In the genomic region with DNA sequence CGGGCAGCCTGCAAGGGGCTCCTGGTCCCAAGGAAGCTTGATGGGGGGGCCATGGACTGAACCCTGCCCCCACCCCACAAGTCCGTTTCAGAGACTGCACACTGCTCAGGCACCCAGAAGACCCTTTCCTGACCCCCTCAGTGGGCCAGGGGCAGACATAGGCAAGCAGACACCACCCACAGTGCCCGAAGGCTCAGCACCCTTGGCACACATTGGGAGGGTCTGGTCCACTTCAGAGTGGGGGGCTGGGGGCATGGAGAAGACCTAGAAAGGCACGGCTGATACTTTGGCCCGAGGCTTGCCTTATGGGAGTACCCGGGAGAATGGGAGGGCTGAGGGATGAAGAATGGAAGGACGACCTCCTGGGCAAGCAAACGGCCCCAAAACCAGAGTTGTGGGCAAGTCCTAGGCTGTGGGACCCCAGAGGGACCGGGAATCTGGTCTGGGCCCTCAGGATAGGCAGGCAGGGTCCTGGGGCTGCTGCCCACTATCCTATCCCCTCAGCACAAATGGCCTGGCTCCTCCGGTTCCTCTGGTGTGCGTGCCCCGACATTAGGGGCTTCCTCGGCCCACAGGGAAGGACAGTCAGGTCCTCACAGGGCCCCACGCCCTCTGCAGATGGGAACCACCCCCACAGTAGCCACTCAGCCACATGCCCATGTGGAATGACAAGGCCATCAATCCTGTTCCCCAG, we compare ENCODE assay signal across 26 cellular contexts. TPM values are rescaled to one million over a fixed set of nuclear protein-coding genes. Genes with fewer than 3 reads are reported as not detected.
DNase-seq lines count a peak whose midpoint lies in the region; ATAC-seq and TF ChIP-seq lines count a peak whose summit lies in the region.
"Had no signal": no experiment of that assay in that cellular context is flagged by ENCODE, and none has a peak within 500 bp of the region (broad histone marks: within the 10 kb centered on the region; RNA-seq: fewer than 3 reads in every experiment).

No MANE protein-coding gene starts in this region.

- CTCF ChIA-PET in activated naive CD4-positive, alpha-beta T cell treated with anti-CD3 and anti-CD28 coated beads for 36 hours (lab: Charles Lee) = no interaction called here
- CTCF ChIA-PET in activated naive CD4-positive, alpha-beta T cell treated with anti-CD3 and anti-CD28 coated beads, Interleukin-2, amount 10 ng/mL, durations not matched to agents 7 days and 5 days (lab: Charles Lee) = no interaction called here
- CTCF ChIA-PET in activated B cell treated with CpG ODN at 0.5 μM for 24 hours (lab: Charles Lee) = no interaction called here

- H3K27ac Mint-ChIP-seq in activated naive CD4-positive, alpha-beta T cell treated with anti-CD3 and anti-CD28 coated beads for 36 hours = no peak overlapping the region
- no peak overlapping the region for H3K27ac Mint-ChIP-seq in activated naive CD4-positive, alpha-beta T cell treated with anti-CD3 and anti-CD28 coated beads, Interleukin-2, amount 10 ng/mL, durations not matched to agents 7 days and 5 days
- H3K27ac Mint-ChIP-seq in activated B cell treated with CpG ODN at 0.5 μM for 24 hours = no peak overlapping the region
- H3K27ac Mint-ChIP-seq: activated CD4-positive, alpha-beta T cell treated with anti-CD3 and anti-CD28 coated beads, Interleukin-2, amount 10 ng/mL, durations not matched to agents 24 days and 14 days; activated naive CD8-positive, alpha-beta T cell treated with anti-CD3 and anti-CD28 coated beads, Interleukin-2, amount 10 ng/mL, durations not matched to agents 7 days and 5 days; naive thymus-derived CD4-positive, alpha-beta T cell; stimulated activated effector memory CD8-positive, alpha-beta T cell treated with anti-CD3 and anti-CD28 coated beads, Interleukin-12 subunit alpha, Interleukin-12 subunit beta, amount 100 ng/mL, for 72 hours had no signal

- intact Hi-C loops in activated naive CD4-positive, alpha-beta T cell treated with anti-CD3 and anti-CD28 coated beads for 36 hours (cut with micrococcal nuclease) = no loop called here
- intact Hi-C loops in activated B cell treated with CpG ODN at 0.5 μM for 24 hours (cut with micrococcal nuclease) = no loop called here

- no peak for TF ChIP-seq EP300 in suprapubic skin (IDR thresholded peaks at IDR 0.05)

- 97% methylated on average over 11 of the region's 14 CpGs for WGBS in suprapubic skin

- H3K27me3 ChIP-seq in suprapubic skin = no peaks in the 10 kb centered on the region
- H3K27me3 ChIP-seq: ascending aorta, BE2C, cardiac muscle cell, gastrocnemius medialis, pancreas had no signal

- no peaks in the 10 kb centered on the region for H3K27me3 Mint-ChIP-seq in activated naive CD4-positive, alpha-beta T cell treated with anti-CD3 and anti-CD28 coated beads for 36 hours (ENCODE audit: low read depth)
- H3K27me3 Mint-ChIP-seq in activated naive CD4-positive, alpha-beta T cell treated with anti-CD3 and anti-CD28 coated beads, Interleukin-2, amount 10 ng/mL, durations not matched to agents 7 days and 5 days = peaks cover 17% of the 10 kb centered on the region
- no peaks in the 10 kb centered on the region for H3K27me3 Mint-ChIP-seq in activated B cell treated with CpG ODN at 0.5 μM for 24 hours
- H3K27me3 Mint-ChIP-seq: activated CD4-positive, alpha-beta T cell treated with anti-CD3 and anti-CD28 coated beads, Interleukin-2, amount 10 ng/mL, durations not matched to agents 24 days and 14 days had no signal

- H3K4me3 ChIP-seq in suprapubic skin = no peak overlapping the region
- H3K4me3 ChIP-seq: ascending aorta, cardiac muscle cell, gastrocnemius medialis, pancreas had no signal

- peaks cover 25% of the 10 kb centered on the region for H3K9me3 Mint-ChIP-seq in activated naive CD4-positive, alpha-beta T cell treated with anti-CD3 and anti-CD28 coated beads for 36 hours
- peaks cover 33% of the 10 kb centered on the region for H3K9me3 Mint-ChIP-seq in activated naive CD4-positive, alpha-beta T cell treated with anti-CD3 and anti-CD28 coated beads, Interleukin-2, amount 10 ng/mL, durations not matched to agents 7 days and 5 days
- H3K9me3 Mint-ChIP-seq in activated B cell treated with CpG ODN at 0.5 μM for 24 hours = peaks cover 6% of the 10 kb centered on the region

- no peaks in the 10 kb centered on the region for H3K4me1 Mint-ChIP-seq in activated naive CD4-positive, alpha-beta T cell treated with anti-CD3 and anti-CD28 coated beads for 36 hours (ENCODE audit: low read depth)
- H3K4me1 Mint-ChIP-seq in activated naive CD4-positive, alpha-beta T cell treated with anti-CD3 and anti-CD28 coated beads, Interleukin-2, amount 10 ng/mL, durations not matched to agents 7 days and 5 days = no peaks in the 10 kb centered on the region
- H3K4me1 Mint-ChIP-seq in activated B cell treated with CpG ODN at 0.5 μM for 24 hours = no peaks in the 10 kb centered on the region
- H3K4me1 Mint-ChIP-seq: activated CD4-positive, alpha-beta T cell treated with anti-CD3 and anti-CD28 coated beads, Interleukin-2, amount 10 ng/mL, durations not matched to agents 24 days and 14 days; activated naive CD8-positive, alpha-beta T cell treated with anti-CD3 and anti-CD28 coated beads, Interleukin-2, amount 10 ng/mL, durations not matched to agents 7 days and 5 days; naive thymus-derived CD4-positive, alpha-beta T cell; stimulated activated effector memory CD8-positive, alpha-beta T cell treated with anti-CD3 and anti-CD28 coated beads, Interleukin-12 subunit alpha, Interleukin-12 subunit beta, amount 100 ng/mL, for 72 hours had no signal

- no peaks in the 10 kb centered on the region for H3K4me1 ChIP-seq in suprapubic skin
- H3K4me1 ChIP-seq: ascending aorta, BE2C, gastrocnemius medialis, pancreas had no signal

- H3K36me3 ChIP-seq in suprapubic skin = no peaks in the 10 kb centered on the region
- H3K36me3 ChIP-seq: ascending aorta, BE2C, cardiac muscle cell, gastrocnemius medialis, pancreas had no signal

- H3K9me3 ChIP-seq in suprapubic skin = no peaks in the 10 kb centered on the region
- H3K9me3 ChIP-seq: gastrocnemius medialis, pancreas had no signal

- H3K27ac ChIP-seq in suprapubic skin = no peak overlapping the region
- H3K27ac ChIP-seq: ascending aorta, cardiac muscle cell, gastrocnemius medialis, HL-60, pancreas had no signal

- TF ChIP-seq CTCF in activated B cell treated with CpG ODN at 0.5 μM for 24 hours (IDR thresholded peaks at IDR 0.05) (no peak), suprapubic skin (IDR thresholded peaks at IDR 0.05) (no peak)

- no peak overlapping the region for H3K4me3 Mint-ChIP-seq in activated naive CD4-positive, alpha-beta T cell treated with anti-CD3 and anti-CD28 coated beads for 36 hours
- no peak overlapping the region for H3K4me3 Mint-ChIP-seq in activated naive CD4-positive, alpha-beta T cell treated with anti-CD3 and anti-CD28 coated beads, Interleukin-2, amount 10 ng/mL, durations not matched to agents 7 days and 5 days
- H3K4me3 Mint-ChIP-seq in activated B cell treated with CpG ODN at 0.5 μM for 24 hours = no peak overlapping the region
- H3K4me3 Mint-ChIP-seq: activated CD4-positive, alpha-beta T cell treated with anti-CD3 and anti-CD28 coated beads, Interleukin-2, amount 10 ng/mL, durations not matched to agents 24 days and 14 days; activated naive CD8-positive, alpha-beta T cell treated with anti-CD3 and anti-CD28 coated beads, Interleukin-2, amount 10 ng/mL, durations not matched to agents 7 days and 5 days; naive thymus-derived CD4-positive, alpha-beta T cell; stimulated activated effector memory CD8-positive, alpha-beta T cell treated with anti-CD3 and anti-CD28 coated beads, Interleukin-12 subunit alpha, Interleukin-12 subunit beta, amount 100 ng/mL, for 72 hours had no signal

- TF ChIP-seq POLR2A in suprapubic skin (IDR thresholded peaks at IDR 0.05) = no peak

- H3K36me3 Mint-ChIP-seq in activated naive CD4-positive, alpha-beta T cell treated with anti-CD3 and anti-CD28 coated beads for 36 hours (ENCODE audit: low read depth) = peaks cover 1% of the 10 kb centered on the region
- H3K36me3 Mint-ChIP-seq in activated naive CD4-positive, alpha-beta T cell treated with anti-CD3 and anti-CD28 coated beads, Interleukin-2, amount 10 ng/mL, durations not matched to agents 7 days and 5 days = no peaks in the 10 kb centered on the region
- H3K36me3 Mint-ChIP-seq in activated B cell treated with CpG ODN at 0.5 μM for 24 hours (ENCODE audit: low read depth) = no peaks in the 10 kb centered on the region
- H3K36me3 Mint-ChIP-seq: stimulated activated effector memory CD8-positive, alpha-beta T cell treated with anti-CD3 and anti-CD28 coated beads, Interleukin-12 subunit alpha, Interleukin-12 subunit beta, amount 100 ng/mL, for 72 hours had no signal

- POLR2A ChIA-PET in activated B cell treated with CpG ODN at 0.5 μM for 24 hours (lab: Charles Lee) = no interaction called here

- ATAC-seq in activated B cell treated with CpG ODN at 0.5 μM for 24 hours (ENCODE audit: low read depth) (no peak), SK-N-SH treated with all-trans-retinoic acid at 6 μM for 48 hours (no peak)
- ATAC-seq: gastrocnemius medialis; naive thymus-derived CD4-positive, alpha-beta T cell; pancreas; stimulated activated effector memory CD8-positive, alpha-beta T cell treated with anti-CD3 and anti-CD28 coated beads, Interleukin-12 subunit alpha, Interleukin-12 subunit beta, amount 100 ng/mL, for 72 hours had no signal

- peak; percentile 1 for DNase-seq in activated naive CD4-positive, alpha-beta T cell treated with anti-CD3 and anti-CD28 coated beads for 36 hours
- DNase-seq in activated naive CD4-positive, alpha-beta T cell treated with anti-CD3 and anti-CD28 coated beads, Interleukin-2, amount 10 ng/mL, durations not matched to agents 7 days and 5 days = no peak
- peak; percentile 5 for DNase-seq in activated B cell treated with CpG ODN at 0.5 μM for 24 hours
- DNase-seq in mesenteric fat pad (ENCODE audit: low spot score) = peak; percentile 77
- DNase-seq in suprapubic skin (ENCODE audit: low spot score in 2 of 2) = peak; percentile 51 to 65
- DNase-seq in cerebellum (ENCODE audit: low spot score) = no peak
- no peak for DNase-seq in HPDE6-E6E7 (ENCODE audit: extremely low spot score)
- DNase-seq: activated CD4-positive, alpha-beta T cell treated with anti-CD3 and anti-CD28 coated beads, Interleukin-2, amount 10 ng/mL, durations not matched to agents 24 days and 14 days; activated naive CD8-positive, alpha-beta T cell treated with anti-CD3 and anti-CD28 coated beads, Interleukin-2, amount 10 ng/mL, durations not matched to agents 7 days and 5 days; BE2C; DMS153; hippocampal formation; Karpas-422; midbrain; NCI-H1436; NCI-H446; NCI-H82; stimulated activated CD4-positive, alpha-beta T cell treated with anti-CD3 and anti-CD28 coated beads, Interleukin-4, amount 100 ng/mL, for 24 hours had no signal

TF ChIP-seq in SK-N-SH treated with all-trans-retinoic acid at 6 μM for 48 hours, 23 proteins besides CTCF, POLR2A, EP300 and RAD21 (continues in another document):
- TF ChIP-seq TCF4 (CRISPR knock-in tag; IDR thresholded peaks at IDR 0.05; ENCODE audit: borderline replicate concordance) (no peak), ESRRG (CRISPR knock-in tag; IDR thresholded peaks at IDR 0.05) (no peak), PPARA (CRISPR knock-in tag; IDR thresholded peaks at IDR 0.05; ENCODE audit: borderline replicate concordance) (no peak), GLIS3 (CRISPR knock-in tag; IDR thresholded peaks at IDR 0.05) (no peak)

RNA-seq across cellular contexts. Expression of a gene that starts 15.1 kb away (rescaled TPM):
- total RNA-seq in activated naive CD4-positive, alpha-beta T cell treated with anti-CD3 and anti-CD28 coated beads for 36 hours = 1 to 10 TPM; 1.2 to 1.5 TPM
- total RNA-seq in activated B cell treated with CpG ODN at 0.5 μM for 24 hours = 1.1 and 1.9 TPM in 2 replicates
- 82.5 TPM for total RNA-seq in mesenteric fat pad
- 100 to 1,000 TPM; 130 to 164 (median 145) TPM for total RNA-seq in suprapubic skin
- total RNA-seq in cerebellum = 70.1 TPM

Comparison
In these comparisons a context has a peak if more than half of its experiments do, and no peak if none do; other contexts are left out.
1. DNase-seq: peak in activated naive CD4-positive, alpha-beta T cell treated with anti-CD3 and anti-CD28 coated beads for 36 hours (single experiment), activated B cell treated with CpG ODN at 0.5 μM for 24 hours (single experiment), mesenteric fat pad (single experiment) and suprapubic skin (2 of 2); none in activated naive CD4-positive, alpha-beta T cell treated with anti-CD3 and anti-CD28 coated beads, Interleukin-2, amount 10 ng/mL, durations not matched to agents 7 days and 5 days (single experiment), cerebellum (single experiment) and HPDE6-E6E7 (single experiment).
2. RNA of a gene that starts 15.1 kb away (total RNA-seq): 130 to 164 TPM in suprapubic skin, 82.5 TPM in mesenteric fat pad (single experiment) and 70.1 TPM in cerebellum (single experiment); 1.1 to 1.9 TPM in activated B cell treated with CpG ODN at 0.5 μM for 24 hours and 1.2 to 1.5 TPM in activated naive CD4-positive, alpha-beta T cell treated with anti-CD3 and anti-CD28 coated beads for 36 hours; every median in the first group is over 10 times any median in the second.